Comparison of ENCODE assay signal across 20 cellular contexts in the genomic region with DNA sequence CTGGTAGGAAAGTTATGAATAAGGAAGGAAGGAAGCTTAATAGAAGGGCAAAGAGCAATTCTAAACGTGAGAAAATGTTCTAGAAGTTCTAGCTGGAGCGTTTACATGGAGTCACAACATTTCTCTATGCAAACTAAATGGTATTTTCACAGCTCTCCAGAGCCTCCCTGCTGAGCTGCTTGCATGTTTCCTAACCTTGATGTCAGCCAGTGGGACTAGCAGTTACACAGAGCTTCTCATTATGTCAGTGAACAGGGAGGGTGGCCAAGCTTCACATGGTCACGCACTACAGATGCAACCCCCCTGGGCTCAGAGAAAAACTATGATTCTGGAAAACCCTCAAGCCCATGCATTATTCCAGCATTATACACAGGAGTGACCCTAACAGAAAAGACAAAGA.
DNase-seq lines count a peak whose midpoint lies in the region; ATAC-seq and TF ChIP-seq lines count a peak whose summit lies in the region.
"Had no signal": no experiment of that assay in that cellular context is flagged by ENCODE, and none has a peak within 500 bp of the region (broad histone marks: within the 10 kb centered on the region; RNA-seq: fewer than 3 reads in every experiment).

No MANE protein-coding gene starts in this region.

- H3K9me3 ChIP-seq in heart left ventricle (no peaks in the 10 kb centered on the region), body of pancreas (no peaks in the 10 kb centered on the region), Karpas-422 (ENCODE audit: low read length) (no peaks in the 10 kb centered on the region)
- H3K9me3 ChIP-seq: thyroid gland had no signal

- no peaks in the 10 kb centered on the region for H3F3A ChIP-seq in GM23338 (replicated peaks; ENCODE audit: low read depth)

- H3K9me3 Mint-ChIP-seq in GM23338, result no peaks in the 10 kb centered on the region
- H3K9me3 Mint-ChIP-seq: T-cell had no signal

- H3K4me3 Mint-ChIP-seq in GM23338, result no peak overlapping the region
- H3K4me3 Mint-ChIP-seq: activated CD4-positive, alpha-beta T cell treated with anti-CD3 and anti-CD28 coated beads, Interleukin-2, amount 10 ng/mL, durations not matched to agents 24 days and 14 days; neural crest cell; T-cell had no signal

- intact Hi-C loops in heart left ventricle (cut with DNase I) (loop anchor here in 1 of 10 donors (10.0 kb wide), 1 partner anchor 109 kb away; a partner anchor contains a TSS), sciatic nerve (cut with DNase I) (no loop called here), body of pancreas (cut with DNase I) (no loop called here)

- H3K4me1 Mint-ChIP-seq in GM23338, result peaks cover 14% of the 10 kb centered on the region
- H3K4me1 Mint-ChIP-seq: activated CD4-positive, alpha-beta T cell treated with anti-CD3 and anti-CD28 coated beads, Interleukin-2, amount 10 ng/mL, durations not matched to agents 24 days and 14 days; T-cell had no signal

- H3K4me2 ChIP-seq in GM23338, result no peak overlapping the region
- no peak overlapping the region for H3K4me2 ChIP-seq in Karpas-422 (ENCODE audit: low read depth, low read length, poor library complexity, severe bottlenecking)

- H3K36me3 ChIP-seq in GM23338 (ENCODE audit: insufficient read depth) (no peaks in the 10 kb centered on the region), heart left ventricle (no peaks in the 10 kb centered on the region), body of pancreas (replicated peaks in 1 of 2; ENCODE audit: insufficient read depth in 1 of 2, low read depth in 2 of 2) (no peaks in the 10 kb centered on the region), Karpas-422 (ENCODE audit: insufficient read depth, low read length) (no peaks in the 10 kb centered on the region)
- H3K36me3 ChIP-seq: thyroid gland had no signal

- H3K9me2 ChIP-seq in GM23338 (ENCODE audit: insufficient read depth), result 0 out of 2 replicates have a peak, but pooled peaks cover 4% of the 10 kb centered on the region
- no peaks in the 10 kb centered on the region for H3K9me2 ChIP-seq in Karpas-422 (replicated peaks; ENCODE audit: insufficient read depth, low read length)

- TF ChIP-seq POLR2A in heart left ventricle (IDR thresholded peaks at IDR 0.05), result no peak
- TF ChIP-seq POLR2A in body of pancreas (IDR thresholded peaks at IDR 0.05), result no peak

- TF ChIP-seq CTCF in GM23338 (conservative IDR thresholded peaks at IDR 0.05; ENCODE audit: low read depth in 2 of 2) (no peak), astrocyte of the spinal cord (IDR thresholded peaks at IDR 0.05; ENCODE audit: low read depth, low read length) (no peak), heart left ventricle (IDR thresholded peaks at IDR 0.05) (no peak), body of pancreas (IDR thresholded peaks at IDR 0.05) (no peak)

- peak overlapping the region; percentile 34; the same call in 1 of the 2 replicates for H3K27ac Mint-ChIP-seq in GM23338
- H3K27ac Mint-ChIP-seq: activated CD4-positive, alpha-beta T cell treated with anti-CD3 and anti-CD28 coated beads, Interleukin-2, amount 10 ng/mL, durations not matched to agents 24 days and 14 days; T-cell had no signal

- H3K36me3 Mint-ChIP-seq in GM23338 (ENCODE audit: low read depth), result no peaks in the 10 kb centered on the region
- H3K36me3 Mint-ChIP-seq: T-cell had no signal

- DNase-seq in GM23338 (ENCODE audit: low spot score), result no peak
- DNase-seq in astrocyte of the spinal cord (ENCODE audit: low read depth, low spot score), result peak; percentile 73
- DNase-seq in heart left ventricle, result peak in 1 of 5 donors; percentile 30
- no peak for DNase-seq in sciatic nerve (ENCODE audit: low spot score)
- no peak for DNase-seq in body of pancreas
- DNase-seq in Karpas-422, result no peak
- no peak for DNase-seq in SKM-1 (lab: John Stamatoyannopoulos, UW; ENCODE audit: unreplicated experiment)
- DNase-seq: activated CD4-positive, alpha-beta T cell treated with anti-CD3 and anti-CD28 coated beads, Interleukin-2, amount 10 ng/mL, durations not matched to agents 24 days and 14 days; activated CD8-positive, alpha-beta memory T cell treated with anti-CD3 and anti-CD28 coated beads, Interleukin-2, amount 50 U/mL, for 4 hours; activated gamma-delta T cell; EL; left cardiac atrium; NCI-H1048; NCI-H2081; NCI-H524; stimulated activated CD4-positive, alpha-beta T cell treated with anti-CD3 and anti-CD28 coated beads, Interleukin-15, amount 100 ng/mL, for 24 hours; T-cell; thyroid gland had no signal

- no peaks in the 10 kb centered on the region for H3K27me3 Mint-ChIP-seq in GM23338 (ENCODE audit: insufficient read depth, low read depth, poor library complexity)

- WGBS in heart left ventricle, 4 donors, result 49 to 64% (median 52%) methylated on average over 2 to 3 of the region's 3 CpGs
- WGBS in body of pancreas, 2 donors, result 53 to 61% methylated on average over 3 of the region's 3 CpGs

- H3K4me1 ChIP-seq in GM23338 (ENCODE audit: insufficient read depth), result no peaks in the 10 kb centered on the region
- peaks cover 0 to 34% (median under 1%) of the 10 kb centered on the region in 12 donors for H3K4me1 ChIP-seq in heart left ventricle
- no peaks in the 10 kb centered on the region for H3K4me1 ChIP-seq in body of pancreas
- H3K4me1 ChIP-seq in Karpas-422 (ENCODE audit: low read length), result no peaks in the 10 kb centered on the region
- H3K4me1 ChIP-seq: thyroid gland had no signal

- H3K27ac ChIP-seq in GM23338 (ENCODE audit: low read depth), result no peak overlapping the region
- H3K27ac ChIP-seq in heart left ventricle, result peak overlapping the region in 4 of 12 donors; percentile 29 to 54 (median 42)
- H3K27ac ChIP-seq in body of pancreas, result no peak overlapping the region
- H3K27ac ChIP-seq in Karpas-422 (ENCODE audit: low read length), result no peak overlapping the region
- H3K27ac ChIP-seq: thyroid gland had no signal

- no peak overlapping the region for H3K9ac ChIP-seq in Karpas-422 (ENCODE audit: low read length)

- H3K4me3 ChIP-seq in GM23338, result no peak overlapping the region
- no peak overlapping the region for H3K4me3 ChIP-seq in astrocyte of the spinal cord (ENCODE audit: low read depth, low read length)
- no peak overlapping the region for H3K4me3 ChIP-seq in heart left ventricle
- H3K4me3 ChIP-seq in body of pancreas, result no peak overlapping the region
- H3K4me3 ChIP-seq in Karpas-422 (ENCODE audit: low read length), result no peak overlapping the region
- H3K4me3 ChIP-seq: thyroid gland had no signal

- H4K20me1 ChIP-seq in GM23338 (replicated peaks; ENCODE audit: insufficient read depth) (no peaks in the 10 kb centered on the region), Karpas-422 (ENCODE audit: insufficient read depth, low read depth, low read length) (no peaks in the 10 kb centered on the region)

- H2AFZ ChIP-seq in GM23338 (no peak overlapping the region), Karpas-422 (ENCODE audit: low read length) (no peak overlapping the region)

- H3K27me3 ChIP-seq in GM23338 (ENCODE audit: insufficient read depth), result no peaks in the 10 kb centered on the region
- no peaks in the 10 kb centered on the region for H3K27me3 ChIP-seq in heart left ventricle
- no peaks in the 10 kb centered on the region for H3K27me3 ChIP-seq in body of pancreas
- no peaks in the 10 kb centered on the region for H3K27me3 ChIP-seq in Karpas-422 (ENCODE audit: low read length)
- H3K27me3 ChIP-seq: thyroid gland had no signal

- ATAC-seq in GM23338, result no peak
- ATAC-seq in heart left ventricle, result peak in 3 of 4 donors; percentile 64 to 72 (median 67)
- ATAC-seq in sciatic nerve, result peak; percentile 70
- no peak for ATAC-seq in body of pancreas
- ATAC-seq in GM19328 (IDR thresholded peaks at IDR 0.05; ENCODE audit: unreplicated experiment), result no peak
- ATAC-seq: T-cell had no signal

- H3K79me2 ChIP-seq in GM23338 (replicated peaks; ENCODE audit: insufficient read depth) (no peaks in the 10 kb centered on the region), Karpas-422 (ENCODE audit: low read length) (no peaks in the 10 kb centered on the region)

- in situ Hi-C loops in astrocyte of the spinal cord (cut with HindIII; ENCODE audit: low sequenced_read_pairs), result no loop called here

TF ChIP-seq in GM23338, 12 proteins besides CTCF, POLR2A, EP300 and RAD21 (continues in another document):
- TF ChIP-seq STAT1 (IDR thresholded peaks at IDR 0.05; ENCODE audit: unreplicated experiment), result no peak
- no peak for TF ChIP-seq ZNF331 (CRISPR knock-in tag; IDR thresholded peaks at IDR 0.05; ENCODE audit: low read depth)
- TF ChIP-seq CREB1 (CRISPR knock-in tag; IDR thresholded peaks at IDR 0.05; ENCODE audit: low read depth), result no peak
- no peak for TF ChIP-seq JUNB (IDR thresholded peaks at IDR 0.05; ENCODE audit: unreplicated experiment)
- TF ChIP-seq POLR2AphosphoS5 (IDR thresholded peaks at IDR 0.05; ENCODE audit: low read depth), result no peak
- TF ChIP-seq, protein P1, sequence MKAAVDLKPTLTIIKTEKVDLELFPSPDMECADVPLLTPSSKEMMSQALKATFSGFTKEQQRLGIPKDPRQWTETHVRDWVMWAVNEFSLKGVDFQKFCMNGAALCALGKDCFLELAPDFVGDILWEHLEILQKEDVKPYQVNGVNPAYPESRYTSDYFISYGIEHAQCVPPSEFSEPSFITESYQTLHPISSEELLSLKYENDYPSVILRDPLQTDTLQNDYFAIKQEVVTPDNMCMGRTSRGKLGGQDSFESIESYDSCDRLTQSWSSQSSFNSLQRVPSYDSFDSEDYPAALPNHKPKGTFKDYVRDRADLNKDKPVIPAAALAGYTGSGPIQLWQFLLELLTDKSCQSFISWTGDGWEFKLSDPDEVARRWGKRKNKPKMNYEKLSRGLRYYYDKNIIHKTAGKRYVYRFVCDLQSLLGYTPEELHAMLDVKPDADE (IDR thresholded peaks at IDR 0.05), result no peak
- no peak for TF ChIP-seq EZH2 (IDR thresholded peaks at IDR 0.05; ENCODE audit: low read depth, unreplicated experiment)
- no peak for TF ChIP-seq NANOG (IDR thresholded peaks at IDR 0.05; ENCODE audit: borderline replicate concordance)

Comparison
In these comparisons a context has a peak if more than half of its experiments do, and no peak if none do; other contexts are left out.
1. ATAC-seq: peak in heart left ventricle (3 of 4) and sciatic nerve (single experiment); none in GM23338 (single experiment), body of pancreas (single experiment) and GM19328 (single experiment).